8 cellular contexts compared by ENCODE assay signal in genomic region chr3:67654099-67654831, GRCh38. TPM values are rescaled to one million over a fixed set of nuclear protein-coding genes. Genes with fewer than 3 reads are reported as not detected.
A peak's percentile ranks its signal among the peaks of the same experiment; 100 is the strongest.
DNase-seq lines count a peak whose midpoint lies in the region; ATAC-seq and TF ChIP-seq lines count a peak whose summit lies in the region.

Gene SUCLG2, minus strand, starts transcription at chr3:67654612. Its CDS starts 26 bp downstream, at chr3:67654586.

- peaks cover 9% of the 10 kb centered on the region for H3K36me3 Mint-ChIP-seq in memory B cell

- no peaks in the 10 kb centered on the region for H3K4me1 ChIP-seq in BE2C

- no peaks in the 10 kb centered on the region for H3K36me3 ChIP-seq in BE2C

- peak within 1 kb of the TSS; percentile 76 for H3K4me3 ChIP-seq in BE2C (ENCODE audit: low read depth, low read length)

- peak within 1 kb of the TSS; percentile 88 for H3K4me3 Mint-ChIP-seq in memory B cell

- peak; percentile 88 for DNase-seq in BE2C
- DNase-seq in NCI-H774 (lab: John Stamatoyannopoulos, UW) = peak; percentile 53
- peak; percentile 92 for DNase-seq in activated CD8-positive, alpha-beta memory T cell treated with anti-CD3 and anti-CD28 coated beads for 24 hours
- DNase-seq in effector CD8-positive, alpha-beta T cell (lab: John Stamatoyannopoulos, UW) = peak; percentile 63
- peak; percentile 68 to 70 for DNase-seq in memory B cell (ENCODE audit: low spot score in 2 of 2)
- DNase-seq in stimulated activated CD8-positive, alpha-beta memory T cell treated with anti-CD3 and anti-CD28 coated beads, Interleukin-12 subunit alpha, Interleukin-12 subunit beta, amount 100 ng/mL, for 24 hours (ENCODE audit: extremely low read depth) = peak; percentile 56

- TF ChIP-seq CTCF in BE2C (IDR thresholded peaks at IDR 0.05; ENCODE audit: low read depth, low read length) = no peak

- H3K4me1 Mint-ChIP-seq in memory B cell = peaks cover 38% of the 10 kb centered on the region

- no peaks in the 10 kb centered on the region for H3K9me3 Mint-ChIP-seq in memory B cell

- no peaks in the 10 kb centered on the region for H3K27me3 ChIP-seq in BE2C

- H3K27ac Mint-ChIP-seq in memory B cell = peak within 1 kb of the TSS; percentile 46

- no peaks in the 10 kb centered on the region for H3K27me3 Mint-ChIP-seq in memory B cell

- peaks cover 6% of the 10 kb centered on the region for H3K9me3 ChIP-seq in BE2C

- ATAC-seq in GM19023 (IDR thresholded peaks at IDR 0.05; ENCODE audit: unreplicated experiment) (peak; percentile 74), HG03280 (IDR thresholded peaks at IDR 0.05; ENCODE audit: unreplicated experiment) (peak; percentile 83), memory B cell (ENCODE audit: low read depth) (peak; percentile 80)

RNA-seq across cellular contexts. Expression of gene SUCLG2, which starts in this region (rescaled TPM):
- 12.6 TPM for polyA plus RNA-seq in BE2C (2012; ENCODE audit: insufficient read depth, insufficient read length, low read depth)

Comparison
In these comparisons a context has a peak if more than half of its experiments do, and no peak if none do; other contexts are left out.
1. Peak in every context shown above with its lines: DNase-seq, ATAC-seq and H3K4me3 ChIP-seq.